Comparison of ENCODE assay signal across 16 cellular contexts in the genomic region with DNA sequence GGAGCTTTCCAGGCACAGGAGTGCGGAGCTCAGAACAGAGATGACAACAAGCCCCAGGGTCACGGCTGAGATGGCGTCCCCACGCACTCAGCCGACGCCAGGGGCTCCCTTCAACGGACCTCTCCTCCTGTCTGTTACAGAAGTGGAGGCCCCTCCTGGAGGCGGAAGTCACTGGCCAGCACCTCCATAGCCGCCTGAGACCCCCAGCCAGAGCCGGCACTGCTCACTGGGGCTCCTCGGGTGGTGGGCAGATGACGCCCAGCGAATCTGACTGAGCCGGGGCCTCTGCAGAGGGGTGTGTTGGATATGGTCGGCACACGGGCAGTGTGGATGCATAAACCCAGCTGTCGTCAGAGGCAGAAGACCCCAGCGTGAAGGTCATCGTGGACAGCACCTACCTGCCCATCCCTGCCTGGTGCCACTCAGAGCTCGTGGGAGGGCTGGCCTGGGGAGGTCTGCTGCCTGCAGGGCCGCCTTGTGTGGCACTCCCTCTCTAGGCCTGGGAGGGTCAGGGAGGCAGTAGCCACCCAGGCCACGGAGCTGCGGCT.
"Had no signal": no experiment of that assay in that cellular context is flagged by ENCODE, and none has a peak within 500 bp of the region (broad histone marks: within the 10 kb centered on the region; RNA-seq: fewer than 3 reads in every experiment).

No MANE protein-coding gene starts in this region.

- H3K27ac ChIP-seq: coronary artery, dorsolateral prefrontal cortex, esophagus muscularis mucosa, foreskin keratinocyte, gastroesophageal sphincter, heart left ventricle, hepatocyte, left ventricle myocardium inferior, lower lobe of right lung had no signal

- ATAC-seq: foreskin keratinocyte, gastroesophageal sphincter, heart left ventricle, left colon, left lobe of liver, lower lobe of right lung, mucosa of descending colon had no signal

- H3K4me2 ChIP-seq: hepatocyte had no signal

- H3K9me3 ChIP-seq: esophagus muscularis mucosa, gastroesophageal sphincter, heart left ventricle, left ventricle myocardium inferior, lower lobe of right lung, mucosa of descending colon had no signal

- H3K4me1 ChIP-seq: foreskin keratinocyte had no signal

- H3K27me3 ChIP-seq: dorsolateral prefrontal cortex, esophagus muscularis mucosa, foreskin keratinocyte, gastroesophageal sphincter, heart left ventricle, hepatocyte had no signal

- DNase-seq: dermis blood vessel endothelial cell; dorsolateral prefrontal cortex; effector CD4-positive, alpha-beta T cell; effector memory CD4-positive, alpha-beta T cell; foreskin keratinocyte; heart left ventricle; hypothalamus; left colon; left ventricle myocardium inferior; lower lobe of right lung; mucosa of descending colon had no signal

- H3K4me3 ChIP-seq: coronary artery, dorsolateral prefrontal cortex, esophagus muscularis mucosa, gastroesophageal sphincter, heart left ventricle, hepatocyte, left ventricle myocardium inferior, lower lobe of right lung, mucosa of descending colon had no signal
